17 cellular contexts compared by ENCODE assay signal in the genomic region with DNA sequence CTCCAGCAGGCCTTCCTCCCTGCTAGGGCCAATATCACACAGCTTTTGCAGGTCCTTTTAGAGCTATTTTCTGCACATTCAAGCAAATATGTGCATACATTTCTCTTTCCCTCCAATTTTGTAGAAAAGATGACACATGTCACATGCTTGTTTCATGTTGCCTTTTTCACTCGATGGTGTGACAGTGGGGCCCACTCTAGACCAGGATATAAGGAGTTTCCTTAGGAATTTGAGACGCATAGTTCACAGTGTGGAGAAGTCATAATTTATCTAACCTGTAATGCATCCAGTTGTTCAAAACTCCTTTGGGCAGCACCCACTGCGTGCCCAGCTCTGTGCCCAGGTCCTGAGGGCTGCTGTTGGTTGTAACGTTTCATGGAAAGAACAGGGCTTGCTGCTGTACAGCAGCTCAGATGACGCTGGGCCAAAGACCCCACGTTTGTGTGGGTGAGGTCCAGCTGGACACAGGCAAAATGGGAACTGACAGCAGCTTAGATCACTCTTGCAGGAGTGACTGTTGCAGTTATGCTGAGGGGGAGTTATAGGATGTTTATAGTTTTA. TPM values are rescaled to one million over a fixed set of nuclear protein-coding genes. Genes with fewer than 3 reads are reported as not detected.
DNase-seq lines count a peak whose midpoint lies in the region; ATAC-seq and TF ChIP-seq lines count a peak whose summit lies in the region.
"Had no signal": no experiment of that assay in that cellular context is flagged by ENCODE, and none has a peak within 500 bp of the region (broad histone marks: within the 10 kb centered on the region; RNA-seq: fewer than 3 reads in every experiment).

No MANE protein-coding gene starts in this region.

- H3K9me3 Mint-ChIP-seq in WTC11: peaks cover 45% of the 10 kb centered on the region

- peaks cover 15% of the 10 kb centered on the region for H3K4me1 ChIP-seq in NT2/D1 (ENCODE audit: insufficient read depth, insufficient read length)
- peaks cover 19% of the 10 kb centered on the region for H3K4me1 ChIP-seq in muscle layer of colon (ENCODE audit: insufficient read depth, low read length)
- peaks cover 25% of the 10 kb centered on the region for H3K4me1 ChIP-seq in testis
- H3K4me1 ChIP-seq: BLaER1 had no signal

- no peak overlapping the region for H3K4me3 Mint-ChIP-seq in WTC11
- H3K4me3 Mint-ChIP-seq: activated naive CD4-positive, alpha-beta T cell treated with anti-CD3 and anti-CD28 coated beads for 36 hours; H9; naive thymus-derived CD8-positive, alpha-beta T cell; stimulated activated naive B cell treated with anti-CD40 and anti-IgM and Interleukin-4, amounts not matched to agents 10 μg/mL and 1 μg/mL and 100 μg/mL, for 72 hours had no signal

- no peak for ATAC-seq in WTC11
- ATAC-seq: naive thymus-derived CD8-positive, alpha-beta T cell; stimulated activated naive B cell treated with anti-CD40 and anti-IgM and Interleukin-4, amounts not matched to agents 10 μg/mL and 1 μg/mL and 100 μg/mL, for 72 hours had no signal

- POLR2A ChIA-PET in WTC11 (lab: Charles Lee): no interaction called here

- H3K27ac ChIP-seq in coronary artery (peak overlapping the region; percentile 31 to 61), muscle layer of colon (ENCODE audit: low read depth, low read length) (peak overlapping the region; percentile 61), testis (peak overlapping the region; percentile 21 to 33)
- H3K27ac ChIP-seq: BLaER1, cardiac muscle cell had no signal

- H3K36me3 ChIP-seq in NT2/D1 (ENCODE audit: insufficient read depth, insufficient read length, low read length) (no peaks in the 10 kb centered on the region), muscle layer of colon (ENCODE audit: insufficient read depth, low read length) (no peaks in the 10 kb centered on the region), testis (ENCODE audit: low read depth, missing control alignments) (no peaks in the 10 kb centered on the region)
- H3K36me3 ChIP-seq: BLaER1, cardiac muscle cell had no signal

- WGBS in testis, 2 donors: 42 to 66% methylated on average over 6 of the region's 6 CpGs

- H3K27me3 ChIP-seq in NT2/D1 (ENCODE audit: insufficient read depth, insufficient read length) (no peaks in the 10 kb centered on the region), muscle layer of colon (ENCODE audit: control insufficient read depth in 1 of 2, insufficient read depth in 2 of 2, low read length in 2 of 2) (no peaks in the 10 kb centered on the region), testis (no peaks in the 10 kb centered on the region)
- H3K27me3 ChIP-seq: BLaER1, cardiac muscle cell had no signal

- H3K9me3 ChIP-seq in NT2/D1 (ENCODE audit: insufficient read depth, low read length): peaks cover 40% of the 10 kb centered on the region
- H3K9me3 ChIP-seq in muscle layer of colon (ENCODE audit: low read length): no peaks in the 10 kb centered on the region
- H3K9me3 ChIP-seq in testis: no peaks in the 10 kb centered on the region

- intact Hi-C loops in testis (cut with DNase I; ENCODE audit: low total_unique reads): no loop called here

- H3K36me3 Mint-ChIP-seq in WTC11: peaks cover 32% of the 10 kb centered on the region

- CTCF ChIA-PET in WTC11 (lab: Charles Lee): interaction anchor here (1.2 to 1.8 kb wide), 2 partner anchors 14 to 39 kb away, joined by 3 to 4 read pairs; no protein-coding TSS in a partner anchor

- no peak overlapping the region for H3K27ac Mint-ChIP-seq in WTC11
- H3K27ac Mint-ChIP-seq: activated naive CD4-positive, alpha-beta T cell treated with anti-CD3 and anti-CD28 coated beads for 36 hours; naive thymus-derived CD8-positive, alpha-beta T cell; stimulated activated naive B cell treated with anti-CD40 and anti-IgM and Interleukin-4, amounts not matched to agents 10 μg/mL and 1 μg/mL and 100 μg/mL, for 72 hours had no signal

- TF ChIP-seq CTCF in coronary artery (IDR thresholded peaks at IDR 0.05): no peak
- no peak for TF ChIP-seq CTCF in testis (IDR thresholded peaks at IDR 0.05)
- TF ChIP-seq CTCF in WTC11 (IDR thresholded peaks at IDR 0.05): no peak

- TF ChIP-seq POLR2A in testis (IDR thresholded peaks at IDR 0.05): no peak

- DNase-seq in NT2/D1 (ENCODE audit: low read depth, low spot score) (no peak), coronary artery (ENCODE audit: low spot score) (peak; percentile 62), testis (peak; percentile 11), DMS53 (lab: John Stamatoyannopoulos, UW) (no peak), HUDEP-2 (lab: John Stamatoyannopoulos, UW; ENCODE audit: unreplicated experiment in 76 of 76) (no peak), WTC11 (ENCODE audit: low spot score) (no peak)
- DNase-seq: activated CD4-positive, CD25-positive, alpha-beta regulatory T cell; activated naive CD4-positive, alpha-beta T cell treated with anti-CD3 and anti-CD28 coated beads for 36 hours; H9; naive thymus-derived CD8-positive, alpha-beta T cell; NCI-H146; NCI-H510A treated with DMSO at 0.1 percent for 48 hours; stimulated activated naive B cell treated with anti-CD40 and anti-IgM and Interleukin-4, amounts not matched to agents 10 μg/mL and 1 μg/mL and 100 μg/mL, for 72 hours; T-helper 1 cell had no signal

- peak overlapping the region; percentile 57 for H3K9ac ChIP-seq in NT2/D1 (ENCODE audit: insufficient read length, low read depth)
- H3K9ac ChIP-seq in muscle layer of colon (ENCODE audit: low read length): no peak overlapping the region
- H3K9ac ChIP-seq: BLaER1 had no signal

- no peak overlapping the region for H3K4me3 ChIP-seq in NT2/D1 (ENCODE audit: insufficient read length, low read depth)
- H3K4me3 ChIP-seq in coronary artery: no peak overlapping the region
- no peak overlapping the region for H3K4me3 ChIP-seq in muscle layer of colon (ENCODE audit: low read depth in 1 of 2, low read length in 2 of 2)
- no peak overlapping the region for H3K4me3 ChIP-seq in testis
- H3K4me3 ChIP-seq: BLaER1, cardiac muscle cell had no signal

- H3K27me3 Mint-ChIP-seq in WTC11 (ENCODE audit: low read depth): no peaks in the 10 kb centered on the region
- H3K27me3 Mint-ChIP-seq: stimulated activated naive B cell treated with anti-CD40 and anti-IgM and Interleukin-4, amounts not matched to agents 10 μg/mL and 1 μg/mL and 100 μg/mL, for 72 hours had no signal

- peaks cover 7% of the 10 kb centered on the region for H3K4me1 Mint-ChIP-seq in WTC11
- H3K4me1 Mint-ChIP-seq: naive thymus-derived CD8-positive, alpha-beta T cell; stimulated activated naive B cell treated with anti-CD40 and anti-IgM and Interleukin-4, amounts not matched to agents 10 μg/mL and 1 μg/mL and 100 μg/mL, for 72 hours had no signal

TF ChIP-seq in WTC11, 78 proteins besides CTCF, POLR2A, EP300 and RAD21:
- TF ChIP-seq, protein P1, sequence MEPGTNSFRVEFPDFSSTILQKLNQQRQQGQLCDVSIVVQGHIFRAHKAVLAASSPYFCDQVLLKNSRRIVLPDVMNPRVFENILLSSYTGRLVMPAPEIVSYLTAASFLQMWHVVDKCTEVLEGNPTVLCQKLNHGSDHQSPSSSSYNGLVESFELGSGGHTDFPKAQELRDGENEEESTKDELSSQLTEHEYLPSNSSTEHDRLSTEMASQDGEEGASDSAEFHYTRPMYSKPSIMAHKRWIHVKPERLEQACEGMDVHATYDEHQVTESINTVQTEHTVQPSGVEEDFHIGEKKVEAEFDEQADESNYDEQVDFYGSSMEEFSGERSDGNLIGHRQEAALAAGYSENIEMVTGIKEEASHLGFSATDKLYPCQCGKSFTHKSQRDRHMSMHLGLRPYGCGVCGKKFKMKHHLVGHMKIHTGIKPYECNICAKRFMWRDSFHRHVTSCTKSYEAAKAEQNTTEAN (CRISPR knock-in tag; IDR thresholded peaks at IDR 0.05): no peak
- TF ChIP-seq, protein P2, sequence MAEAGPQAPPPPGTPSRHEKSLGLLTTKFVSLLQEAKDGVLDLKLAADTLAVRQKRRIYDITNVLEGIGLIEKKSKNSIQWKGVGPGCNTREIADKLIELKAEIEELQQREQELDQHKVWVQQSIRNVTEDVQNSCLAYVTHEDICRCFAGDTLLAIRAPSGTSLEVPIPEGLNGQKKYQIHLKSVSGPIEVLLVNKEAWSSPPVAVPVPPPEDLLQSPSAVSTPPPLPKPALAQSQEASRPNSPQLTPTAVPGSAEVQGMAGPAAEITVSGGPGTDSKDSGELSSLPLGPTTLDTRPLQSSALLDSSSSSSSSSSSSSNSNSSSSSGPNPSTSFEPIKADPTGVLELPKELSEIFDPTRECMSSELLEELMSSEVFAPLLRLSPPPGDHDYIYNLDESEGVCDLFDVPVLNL (CRISPR knock-in tag; IDR thresholded peaks at IDR 0.05; ENCODE audit: borderline replicate concordance, low read depth): no peak
- no peak for TF ChIP-seq CREB1 (CRISPR knock-in tag; IDR thresholded peaks at IDR 0.05)
- no peak for TF ChIP-seq MYBL2 (CRISPR knock-in tag; IDR thresholded peaks at IDR 0.05)
- TF ChIP-seq ZNF219 (CRISPR knock-in tag; IDR thresholded peaks at IDR 0.05; ENCODE audit: borderline replicate concordance): no peak
- TF ChIP-seq ELF4 (CRISPR knock-in tag; IDR thresholded peaks at IDR 0.05; ENCODE audit: low read depth): no peak
- TF ChIP-seq ATF1 (CRISPR knock-in tag; IDR thresholded peaks at IDR 0.05): no peak
- TF ChIP-seq SOX15 (CRISPR knock-in tag; IDR thresholded peaks at IDR 0.05): no peak
- no peak for TF ChIP-seq FOXP1 (CRISPR knock-in tag; IDR thresholded peaks at IDR 0.05; ENCODE audit: borderline replicate concordance)

RNA-seq across cellular contexts. Expression of a gene that starts 29.9 kb away (rescaled TPM):
- total RNA-seq in testis: 100 to 1,000 TPM; 143 to 203 TPM
- polyA plus RNA-seq in testis (ENCODE audit: insufficient read depth, low read depth, low replicate concordance): 58.7 TPM
- total RNA-seq in WTC11 (2021): 50.3 to 55.5 TPM (median 55.1 TPM) in 3 replicates

Comparison
In these comparisons a context has a peak if more than half of its experiments do, and no peak if none do; other contexts are left out.
1. DNase-seq: peak in coronary artery (single experiment) and testis (single experiment); none in NT2/D1 (single experiment), DMS53 (single experiment), HUDEP-2 (0 of 76) and WTC11 (single experiment).
2. Peak in every context shown above with its lines, with median percentiles within 50 percentile points of each other: H3K27ac ChIP-seq.